Comparison of ENCODE assay signal across 2 cellular contexts in the genomic region with DNA sequence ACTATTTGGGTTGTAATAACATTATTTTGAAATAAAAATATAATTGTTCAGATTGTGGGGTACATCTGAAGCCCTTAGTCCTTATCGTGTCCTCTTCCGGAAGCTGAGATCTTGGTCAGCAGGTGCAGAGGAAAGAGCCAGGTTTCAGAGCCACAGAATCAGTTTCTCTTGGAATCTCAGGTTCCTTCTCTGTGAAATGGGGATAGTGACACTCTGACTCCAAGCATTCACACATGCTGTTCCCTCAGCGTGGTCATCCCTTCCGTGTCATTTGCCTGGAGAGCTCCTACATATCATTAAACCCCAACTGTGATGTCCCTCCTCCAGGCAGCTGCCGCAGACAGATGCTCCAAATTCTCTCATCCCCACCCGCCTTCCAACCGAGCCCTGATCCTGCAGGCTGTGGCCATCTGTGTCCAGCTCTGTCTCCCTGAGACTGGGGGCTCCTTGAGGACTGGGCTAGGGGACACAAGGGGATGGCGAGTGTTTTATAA.
A peak's percentile ranks its signal among the peaks of the same experiment; 100 is the strongest.
TF ChIP-seq lines count a peak whose summit lies in the region.

No MANE protein-coding gene starts in this region.

TF ChIP-seq in HEK293, 187 proteins besides CTCF, POLR2A, EP300 and RAD21:
- no peak for TF ChIP-seq HOXD13 (CRISPR knock-in tag; IDR thresholded peaks at IDR 0.05; ENCODE audit: borderline replicate concordance)
- no peak for TF ChIP-seq GLI2 (tag by site-specific recombination; IDR thresholded peaks at IDR 0.05; ENCODE audit: borderline replicate concordance, low read depth)
- no peak for TF ChIP-seq ZNF501 (tag by site-specific recombination; IDR thresholded peaks at IDR 0.05)
- peak; percentile 76 for TF ChIP-seq ZFP3 (tag by site-specific recombination; IDR thresholded peaks at IDR 0.05; ENCODE audit: low read depth)

TF ChIP-seq in endothelial cell of umbilical vein, 7 proteins besides CTCF, POLR2A, EP300 and RAD21:
- TF ChIP-seq FOS (IDR thresholded peaks at IDR 0.05; ENCODE audit: borderline replicate concordance, insufficient read depth, low read length), result no peak
- no peak for TF ChIP-seq EZH2 (IDR thresholded peaks at IDR 0.05; ENCODE audit: borderline replicate concordance, low read depth, low read length, severe bottlenecking)
- TF ChIP-seq MYC (IDR thresholded peaks at IDR 0.05; ENCODE audit: low read depth, low read length), result no peak
- TF ChIP-seq GATA2 (IDR thresholded peaks at IDR 0.05; ENCODE audit: insufficient read depth, insufficient read length, low read depth, low read length), result no peak
- TF ChIP-seq MAX (IDR thresholded peaks at IDR 0.05; ENCODE audit: insufficient read depth, insufficient read length), result no peak
- no peak for TF ChIP-seq POLR2AphosphoS5 (IDR thresholded peaks at IDR 0.05; ENCODE audit: insufficient read depth, low read depth, low read length)
- TF ChIP-seq JUN (IDR thresholded peaks at IDR 0.05; ENCODE audit: borderline replicate concordance, insufficient read depth, insufficient read length, low read depth), result no peak
